In genomic region chr9:91966503-91966902, GRCh38 we compare ENCODE assay signal across 22 cellular contexts. TPM values are rescaled to one million over a fixed set of nuclear protein-coding genes. Genes with fewer than 3 reads are reported as not detected.
"Had no signal": no experiment of that assay in that cellular context is flagged by ENCODE, and none has a peak within 500 bp of the region (broad histone marks: within the 10 kb centered on the region; RNA-seq: fewer than 3 reads in every experiment).

No MANE protein-coding gene starts in this region.

- H3K27me3 ChIP-seq: breast epithelium, tibial nerve had no signal

- H3K36me3 ChIP-seq: breast epithelium, esophagus squamous epithelium, prostate gland, tibial nerve had no signal

- H3K27ac ChIP-seq: breast epithelium, esophagus squamous epithelium, prostate gland, skin epidermis, tibial nerve had no signal

- DNase-seq: activated CD4-positive, alpha-beta T cell treated with anti-CD3 and anti-CD28 coated beads, Interleukin-2, amount 10 ng/mL, durations not matched to agents 7 days and 5 days; activated CD8-positive, alpha-beta memory T cell treated with anti-CD3 and anti-CD28 coated beads, Interleukin-2, amount 50 U/mL, for 4 hours; activated CD8-positive, alpha-beta T cell treated with anti-CD3 and anti-CD28 coated beads, Interleukin-2, amount 10 ng/mL, durations not matched to agents 7 days and 5 days; activated naive CD4-positive, alpha-beta T cell treated with anti-CD3 and anti-CD28 coated beads for 36 hours; activated naive CD8-positive, alpha-beta T cell treated with anti-CD3 and anti-CD28 coated beads, Interleukin-2, amount 50 U/mL, for 24 hours; activated T-cell treated with anti-CD3 and anti-CD28 coated beads, Interleukin-2, amount 50 U/mL, for 4 hours; aorta; cerebellar nuclear complex; effector CD4-positive, alpha-beta T cell; esophagus squamous epithelium; right cardiac atrium; stimulated activated CD4-positive, alpha-beta T cell treated with anti-CD3 and anti-CD28 coated beads, Interleukin-2, amount 100 ng/mL, for 48 hours had no signal

- H3K4me3 Mint-ChIP-seq: activated CD4-positive, alpha-beta T cell treated with anti-CD3 and anti-CD28 coated beads, Interleukin-2, amount 10 ng/mL, durations not matched to agents 7 days and 5 days; activated CD8-positive, alpha-beta T cell treated with anti-CD3 and anti-CD28 coated beads, Interleukin-2, amount 10 ng/mL, durations not matched to agents 7 days and 5 days; activated naive CD4-positive, alpha-beta T cell treated with anti-CD3 and anti-CD28 coated beads for 36 hours; activated naive CD8-positive, alpha-beta T cell treated with anti-CD3 and anti-CD28 coated beads, Interleukin-2, amount 50 U/mL, for 24 hours; activated T-cell treated with anti-CD3 and anti-CD28 coated beads, Interleukin-2, amount 50 U/mL, for 4 hours; neural crest cell; stimulated activated naive CD8-positive, alpha-beta T cell treated with anti-CD3 and anti-CD28 coated beads, Interleukin-15, Interleukin-2, amounts not matched to agents 100 ng/mL and 50 ng/mL, for 24 hours; T-helper 1 cell treated with Interleukin-12 subunit alpha and Interleukin-12 subunit beta and Interleukin-4 antibody, amounts not matched to agents 30 μg/mL and 1 μg/mL, for 36 hours had no signal

- H3K27ac Mint-ChIP-seq: activated CD4-positive, alpha-beta T cell treated with anti-CD3 and anti-CD28 coated beads, Interleukin-2, amount 10 ng/mL, durations not matched to agents 7 days and 5 days; activated CD8-positive, alpha-beta T cell treated with anti-CD3 and anti-CD28 coated beads, Interleukin-2, amount 10 ng/mL, durations not matched to agents 7 days and 5 days; activated naive CD4-positive, alpha-beta T cell treated with anti-CD3 and anti-CD28 coated beads for 36 hours; activated naive CD8-positive, alpha-beta T cell treated with anti-CD3 and anti-CD28 coated beads, Interleukin-2, amount 50 U/mL, for 24 hours; stimulated activated naive CD8-positive, alpha-beta T cell treated with anti-CD3 and anti-CD28 coated beads, Interleukin-15, Interleukin-2, amounts not matched to agents 100 ng/mL and 50 ng/mL, for 24 hours; T-helper 1 cell treated with Interleukin-12 subunit alpha and Interleukin-12 subunit beta and Interleukin-4 antibody, amounts not matched to agents 30 μg/mL and 1 μg/mL, for 36 hours had no signal

- ATAC-seq: activated CD4-positive, CD25-positive, alpha-beta regulatory T cell treated with anti-CD3 and anti-CD28 coated beads, Interleukin-2, amount 50 U/mL, for 24 hours; activated CD8-positive, alpha-beta T cell treated with anti-CD3 and anti-CD28 coated beads, Interleukin-2, amount 10 ng/mL, durations not matched to agents 7 days and 5 days; activated naive CD8-positive, alpha-beta T cell treated with anti-CD3 and anti-CD28 coated beads, Interleukin-2, amount 50 U/mL, for 24 hours; activated T-cell treated with anti-CD3 and anti-CD28 coated beads, Interleukin-2, amount 50 U/mL, for 4 hours; left lobe of liver; right cardiac atrium had no signal

- H3K9me3 ChIP-seq: breast epithelium, prostate gland had no signal

- H3K4me3 ChIP-seq: breast epithelium, esophagus squamous epithelium, lung, prostate gland, skin epidermis, tibial nerve had no signal

- H3K9me3 Mint-ChIP-seq: activated CD4-positive, alpha-beta T cell treated with anti-CD3 and anti-CD28 coated beads, Interleukin-2, amount 10 ng/mL, durations not matched to agents 7 days and 5 days; activated naive CD4-positive, alpha-beta T cell treated with anti-CD3 and anti-CD28 coated beads for 36 hours; activated naive CD8-positive, alpha-beta T cell treated with anti-CD3 and anti-CD28 coated beads, Interleukin-2, amount 50 U/mL, for 24 hours; activated T-cell treated with anti-CD3 and anti-CD28 coated beads, Interleukin-2, amount 50 U/mL, for 4 hours; neural crest cell; T-helper 1 cell treated with Interleukin-12 subunit alpha and Interleukin-12 subunit beta and Interleukin-4 antibody, amounts not matched to agents 30 μg/mL and 1 μg/mL, for 36 hours had no signal

- H3K4me1 Mint-ChIP-seq: activated CD4-positive, alpha-beta T cell treated with anti-CD3 and anti-CD28 coated beads, Interleukin-2, amount 10 ng/mL, durations not matched to agents 7 days and 5 days; activated naive CD8-positive, alpha-beta T cell treated with anti-CD3 and anti-CD28 coated beads, Interleukin-2, amount 50 U/mL, for 24 hours; neural crest cell had no signal

- H3K4me1 ChIP-seq: breast epithelium, esophagus squamous epithelium, prostate gland, tibial nerve had no signal

RNA-seq across cellular contexts. Expression of gene ROR2, which starts 16.5 kb away (rescaled TPM):
- total RNA-seq: activated naive CD4-positive, alpha-beta T cell treated with anti-CD3 and anti-CD28 coated beads for 36 hours had no signal
- polyA plus RNA-seq: aorta had no signal
